ENCODE assay signal across 24 cellular contexts in the genomic region with DNA sequence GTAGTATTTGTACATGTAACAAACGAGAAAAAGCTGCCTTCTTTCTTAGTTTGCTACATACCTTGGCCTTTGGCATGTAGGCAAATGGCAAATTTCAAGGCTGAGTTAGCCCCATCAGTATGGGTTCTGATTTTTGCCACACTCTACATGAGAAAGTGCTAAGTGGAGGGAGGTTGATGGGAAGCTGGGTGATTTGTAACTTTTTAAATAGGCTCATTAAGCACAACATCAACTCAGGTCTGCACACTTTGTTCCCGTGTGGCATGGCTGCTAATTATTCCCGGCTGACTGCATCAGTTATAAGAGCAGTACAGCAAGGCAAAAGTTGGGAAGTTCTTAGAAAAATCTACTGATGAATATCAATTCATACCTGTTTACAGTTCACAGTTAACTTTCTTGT.
"Had no signal": no experiment of that assay in that cellular context is flagged by ENCODE, and none has a peak within 500 bp of the region (broad histone marks: within the 10 kb centered on the region; RNA-seq: fewer than 3 reads in every experiment).

No MANE protein-coding gene starts in this region.

- H3K4me1 ChIP-seq: stomach, suprapubic skin, testis, thyroid gland, tibial artery, tibial nerve, transverse colon, upper lobe of left lung, upper lobe of right lung, uterus, vagina had no signal

- H3K27ac ChIP-seq: stomach, suprapubic skin, testis, thoracic aorta, thyroid gland, tibial artery, tibial nerve, transverse colon, upper lobe of left lung, upper lobe of right lung, uterus, vagina had no signal

- H3K9me3 ChIP-seq: stomach, suprapubic skin, testis, thoracic aorta, thyroid gland, tibial artery, tibial nerve, transverse colon, upper lobe of left lung, upper lobe of right lung, uterus, vagina had no signal

- H3K4me3 ChIP-seq: stomach, suprapubic skin, testis, thoracic aorta, thyroid gland, tibial artery, tibial nerve, transverse colon, upper lobe of left lung, upper lobe of right lung, uterus, vagina had no signal

- H3K36me3 ChIP-seq: stomach, suprapubic skin, thoracic aorta, thyroid gland, tibial artery, tibial nerve, transverse colon, upper lobe of left lung, upper lobe of right lung, uterus, vagina had no signal

- DNase-seq: stimulated activated CD4-positive, alpha-beta T cell treated with anti-CD3 and anti-CD28 coated beads, Interleukin-2, amount 100 ng/mL, for 48 hours; stimulated activated CD4-positive, alpha-beta T cell treated with anti-CD3 and anti-CD28 coated beads, Interleukin-4, amount 100 ng/mL, for 1 hour; stimulated activated CD4-positive, alpha-beta T cell treated with anti-CD3 and anti-CD28 coated beads, Interleukin-4, amount 100 ng/mL, for 24 hours; stimulated activated CD4-positive, alpha-beta T cell treated with anti-CD3 and anti-CD28 coated beads, Interleukin-4, amount 100 ng/mL, for 4 hours; stimulated activated CD8-positive, alpha-beta memory T cell treated with anti-CD3 and anti-CD28 coated beads, Interleukin-4, amount 100 ng/mL, for 48 hours; stimulated activated naive B cell treated with anti-CD40 and anti-IgM and Interleukin-4, amounts not matched to agents 10 μg/mL and 1 μg/mL and 100 μg/mL, for 72 hours; stimulated activated naive CD4-positive, alpha-beta T cell; stimulated activated naive CD4-positive, alpha-beta T cell treated with Interleukin-2 at 50 U/mL for 16 hours; stimulated activated naive CD8-positive, alpha-beta T cell treated with anti-CD3 and anti-CD28 coated beads, Interleukin-15, amount 100 ng/mL, for 72 hours; stimulated activated naive CD8-positive, alpha-beta T cell treated with anti-CD3 and anti-CD28 coated beads, Interleukin-15, Interleukin-2, amounts not matched to agents 100 U/mL and 50 U/mL, for 24 hours; stomach; substantia nigra; testis; thyroid gland; tibial artery; transverse colon; trophoblast cell; upper lobe of left lung; upper lobe of right lung; uterus had no signal

- H3K27me3 ChIP-seq: stomach, suprapubic skin, testis, thyroid gland, tibial artery, tibial nerve, transverse colon, upper lobe of left lung, upper lobe of right lung, uterus, vagina had no signal
